ENCODE assay signal across 1 cellular context in the genomic region with DNA sequence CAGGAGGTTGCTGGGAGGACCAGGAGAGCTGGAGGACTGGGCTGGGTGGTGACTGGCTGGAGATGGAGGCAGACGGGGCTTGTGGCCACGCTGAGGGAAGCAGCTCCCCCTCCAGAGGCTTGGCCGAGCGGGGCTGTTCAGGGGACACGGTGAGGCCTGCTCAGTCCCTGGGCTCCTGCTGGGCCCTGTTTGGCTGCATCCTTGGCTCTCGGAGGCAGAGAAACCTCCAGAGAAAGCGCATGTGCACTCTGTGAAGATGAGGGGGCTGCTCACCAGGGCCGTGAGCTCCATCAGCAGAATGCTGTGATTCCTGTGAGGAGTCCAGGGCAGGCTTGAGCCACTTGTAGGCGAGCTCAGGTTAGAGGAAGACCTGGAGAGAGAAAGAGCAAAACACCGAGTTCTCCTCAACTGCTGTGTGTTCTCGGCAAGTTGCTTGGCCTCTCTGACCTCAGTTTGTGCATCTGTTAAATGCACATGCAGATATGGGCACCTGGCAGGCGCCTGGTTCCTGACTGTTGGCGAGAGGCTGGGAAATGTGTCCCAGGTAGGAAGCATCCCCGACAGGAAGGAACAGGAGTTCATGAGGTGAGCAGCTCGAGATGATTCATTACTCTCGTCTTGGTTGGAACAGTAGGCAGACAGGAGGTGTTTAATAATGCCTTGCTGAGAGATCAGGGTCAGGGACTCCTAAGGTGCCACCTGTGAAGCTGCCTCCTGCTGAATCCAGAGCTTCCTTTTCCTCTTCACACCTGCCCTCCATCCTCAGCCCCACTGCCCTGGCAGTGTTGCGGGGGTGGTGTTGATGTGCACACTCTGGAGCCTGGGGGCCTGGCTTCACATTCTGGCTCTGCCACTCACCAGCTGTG.
TF ChIP-seq lines count a peak whose summit lies in the region.

No MANE protein-coding gene starts in this region.

TF ChIP-seq in HepG2, 621 proteins besides CTCF, POLR2A, EP300 and RAD21:
- TF ChIP-seq AHR (CRISPR knock-in tag; IDR thresholded peaks at IDR 0.05): 0 out of 2 replicates have a peak, but pooled peaks have one; percentile 35
- TF ChIP-seq KDM5B (CRISPR knock-in tag; IDR thresholded peaks at IDR 0.05; ENCODE audit: borderline replicate concordance): peak; percentile 7; the same call in 1 of the 2 replicates
- peak; percentile 40; the same call in 1 of the 2 replicates for TF ChIP-seq ZMYM3 (CRISPR knock-in tag; IDR thresholded peaks at IDR 0.05)
- no peak for TF ChIP-seq ELF4 (CRISPR knock-in tag; IDR thresholded peaks at IDR 0.05; ENCODE audit: borderline replicate concordance)
- no peak for TF ChIP-seq ZNF335 (CRISPR knock-in tag; IDR thresholded peaks at IDR 0.05)
- TF ChIP-seq FOXK1 (CRISPR knock-in tag; IDR thresholded peaks at IDR 0.05; ENCODE audit: borderline replicate concordance, low read depth): no peak
- TF ChIP-seq GABPA (IDR thresholded peaks at IDR 0.05; ENCODE audit: low read depth, low read length): no peak
- no peak for TF ChIP-seq GABPA (CRISPR knock-in tag; IDR thresholded peaks at IDR 0.05; ENCODE audit: low read depth)
- peak; percentile 6 for TF ChIP-seq TEAD3 (CRISPR knock-in tag; optimal IDR thresholded peaks at IDR 0.05; ENCODE audit: borderline replicate concordance)
- TF ChIP-seq ZNF768 (CRISPR knock-in tag; IDR thresholded peaks at IDR 0.05): peak; percentile 97
- TF ChIP-seq, protein P1, sequence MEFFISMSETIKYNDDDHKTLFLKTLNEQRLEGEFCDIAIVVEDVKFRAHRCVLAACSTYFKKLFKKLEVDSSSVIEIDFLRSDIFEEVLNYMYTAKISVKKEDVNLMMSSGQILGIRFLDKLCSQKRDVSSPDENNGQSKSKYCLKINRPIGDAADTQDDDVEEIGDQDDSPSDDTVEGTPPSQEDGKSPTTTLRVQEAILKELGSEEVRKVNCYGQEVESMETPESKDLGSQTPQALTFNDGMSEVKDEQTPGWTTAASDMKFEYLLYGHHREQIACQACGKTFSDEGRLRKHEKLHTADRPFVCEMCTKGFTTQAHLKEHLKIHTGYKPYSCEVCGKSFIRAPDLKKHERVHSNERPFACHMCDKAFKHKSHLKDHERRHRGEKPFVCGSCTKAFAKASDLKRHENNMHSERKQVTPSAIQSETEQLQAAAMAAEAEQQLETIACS (CRISPR knock-in tag; IDR thresholded peaks at IDR 0.05): no peak
